ENCODE assay signal across 18 cellular contexts in the genomic region with DNA sequence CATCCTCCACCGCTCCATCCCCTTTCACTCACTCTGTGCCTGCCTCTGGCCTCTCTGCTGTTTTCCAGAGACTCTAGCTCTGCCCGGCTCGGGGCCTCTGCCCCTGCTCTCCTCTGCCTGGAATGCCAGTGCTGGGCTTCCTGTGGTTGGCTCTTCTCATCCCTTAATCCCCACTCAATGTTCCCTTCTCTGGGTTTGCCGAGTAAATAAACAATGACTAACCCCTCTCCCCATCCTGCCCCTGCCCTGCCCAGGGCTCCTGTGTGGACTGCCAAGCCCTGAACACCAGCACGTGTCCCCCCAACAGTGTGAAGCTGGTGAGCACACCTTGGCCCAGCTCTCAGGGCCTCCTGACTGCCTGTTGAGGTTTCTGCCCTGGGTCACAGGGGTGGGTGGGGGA. TPM values are rescaled to one million over a fixed set of nuclear protein-coding genes. Genes with fewer than 3 reads are reported as not detected.
DNase-seq lines count a peak whose midpoint lies in the region; ATAC-seq, FAIRE-seq and TF ChIP-seq lines count a peak whose summit lies in the region.
"Had no signal": no experiment of that assay in that cellular context is flagged by ENCODE, and none has a peak within 500 bp of the region (broad histone marks: within the 10 kb centered on the region; RNA-seq: fewer than 3 reads in every experiment).

No MANE protein-coding gene starts in this region.

- H3K27me3 ChIP-seq in mammary epithelial cell (ENCODE audit: insufficient read depth, low read length), result no peaks in the 10 kb centered on the region
- no peaks in the 10 kb centered on the region for H3K27me3 ChIP-seq in left lung
- no peaks in the 10 kb centered on the region for H3K27me3 ChIP-seq in right atrium auricular region
- H3K27me3 ChIP-seq: BLaER1 treated with 17β-estradiol and CSF1 and Interleukin-3, amounts not matched to agents 10 nM and 100 nM; ovary had no signal

- H3K36me3 ChIP-seq in mammary epithelial cell (ENCODE audit: insufficient read depth, low read length) (no peaks in the 10 kb centered on the region), left lung (peaks cover 0 to 95% of the 10 kb centered on the region in 2 donors), right atrium auricular region (no peaks in the 10 kb centered on the region)
- H3K36me3 ChIP-seq: ovary had no signal

- no peak overlapping the region for H2AFZ ChIP-seq in mammary epithelial cell (ENCODE audit: low read depth, low read length)

- in situ Hi-C loops in mammary epithelial cell (cut with MboI; ENCODE audit: low sequenced_read_pairs in 2 of 2), result no loop called here

- no peaks in the 10 kb centered on the region for H4K20me1 ChIP-seq in mammary epithelial cell (ENCODE audit: insufficient read depth, low read length)

- intact Hi-C loops in mammary epithelial cell (cut with micrococcal nuclease), result no loop called here
- intact Hi-C loops in left lung (cut with DNase I), result no loop called here

- H3K9ac ChIP-seq in mammary epithelial cell (ENCODE audit: insufficient read depth, low read length), result no peak overlapping the region

- no peak overlapping the region for H3K4me2 ChIP-seq in mammary epithelial cell (ENCODE audit: insufficient read depth, low read depth, low read length)

- no TSS peak for BruUV-seq in mammary epithelial cell (replicated peaks; lab: Mats Ljungman, UMichigan)

- 61% methylated on average over 4 of the region's 5 CpGs for WGBS in mammary epithelial cell (ENCODE audit: low coverage, missing lambda C conversion rate)

- TF ChIP-seq CTCF in mammary epithelial cell (conservative IDR thresholded peaks at IDR 0.05 in 1 of 2, IDR thresholded peaks at IDR 0.05 in 1 of 2; ENCODE audit: extremely low read depth in 1 of 2, insufficient read depth in 1 of 2, low read depth in 1 of 2, low read length in 2 of 2), result no peak
- no peak for TF ChIP-seq CTCF in left lung (IDR thresholded peaks at IDR 0.05)
- no peak for TF ChIP-seq CTCF in D721Med (IDR thresholded peaks at IDR 0.05; ENCODE audit: insufficient read depth, missing control alignments)
- no peak for TF ChIP-seq CTCF in right atrium auricular region (IDR thresholded peaks at IDR 0.05)

- peak; percentile 33 for DNase-seq in AG20443 (ENCODE audit: low spot score)
- peak; percentile 94 for DNase-seq in HT1080 (ENCODE audit: low read depth)
- DNase-seq in mammary epithelial cell, result peak; percentile 16
- no peak for DNase-seq in left lung
- no peak for DNase-seq in D721Med (ENCODE audit: insufficient read length, low spot score)
- DNase-seq in right atrium auricular region (ENCODE audit: low spot score), result no peak
- DNase-seq in globus pallidus (ENCODE audit: low spot score), result no peak
- DNase-seq: activated CD4-positive, CD25-positive, alpha-beta regulatory T cell; activated T-cell treated with anti-CD3 and anti-CD28 coated beads, Interleukin-2, amount 50 U/mL, for 1 hour; amygdala; left ventricle myocardium superior; ovary; stimulated activated CD4-positive, alpha-beta T cell treated with anti-CD3 and anti-CD28 coated beads, Interleukin-1b, Interleukin-23, amount 100 ng/mL, for 48 hours; stimulated activated naive CD8-positive, alpha-beta T cell treated with anti-CD3 and anti-CD28 coated beads, Interleukin-15, Interleukin-2, amounts not matched to agents 100 U/mL and 50 U/mL, for 24 hours had no signal

- no peaks in the 10 kb centered on the region for H3K79me2 ChIP-seq in mammary epithelial cell (ENCODE audit: insufficient read depth, low read length)

- H3K9me3 ChIP-seq in mammary epithelial cell (replicated peaks; ENCODE audit: insufficient read depth, low read length) (no peaks in the 10 kb centered on the region), left lung (no peaks in the 10 kb centered on the region), right atrium auricular region (no peaks in the 10 kb centered on the region)
- H3K9me3 ChIP-seq: BLaER1 treated with 17β-estradiol and CSF1 and Interleukin-3, amounts not matched to agents 10 nM and 100 nM; ovary had no signal

- FAIRE-seq in D721Med (lab: Jason Lieb, UNC), result no peak

- H3K27ac ChIP-seq in mammary epithelial cell (ENCODE audit: insufficient read depth, low read depth, low read length), result no peak overlapping the region
- no peak overlapping the region for H3K27ac ChIP-seq in left lung
- no peak overlapping the region for H3K27ac ChIP-seq in right atrium auricular region
- H3K27ac ChIP-seq: HL-60, ovary had no signal

- H3K4me3 ChIP-seq in mammary epithelial cell (replicated peaks in 1 of 3; ENCODE audit: insufficient read depth in 1 of 3, low read depth in 2 of 3, low read length in 3 of 3) (no peak overlapping the region), left lung (no peak overlapping the region), right atrium auricular region (no peak overlapping the region)
- H3K4me3 ChIP-seq: BLaER1 treated with 17β-estradiol and CSF1 and Interleukin-3, amounts not matched to agents 10 nM and 100 nM; ovary had no signal

- H3K4me1 ChIP-seq in mammary epithelial cell (ENCODE audit: insufficient read depth, low read length) (no peaks in the 10 kb centered on the region), left lung (no peaks in the 10 kb centered on the region), right atrium auricular region (no peaks in the 10 kb centered on the region)

- dilution Hi-C loops in mammary epithelial cell (cut with HindIII; ENCODE audit: low sequenced_read_pairs), result no loop called here

- ATAC-seq in left lung, result peak; percentile 53
- no peak for ATAC-seq in GM19351 (IDR thresholded peaks at IDR 0.05; ENCODE audit: unreplicated experiment)
- ATAC-seq: left ventricle myocardium superior; stimulated activated naive CD8-positive, alpha-beta T cell treated with anti-CD3 and anti-CD28 coated beads, Interleukin-15, Interleukin-2, amounts not matched to agents 100 U/mL and 50 U/mL, for 24 hours had no signal

- CTCF ChIA-PET in mammary epithelial cell (lab: Charles Lee; ENCODE audit: low non-redundant PET), result no interaction called here

RNA-seq across cellular contexts. Expression of a gene that starts 12.2 kb away (rescaled TPM):
- not detected in 2 replicates for total RNA-seq in HT1080 (2014; rRNA removed; shearing (Covaris generic))
- polyA plus RNA-seq in HT1080 (2015; cell fraction: cytosol; rRNA removed), result not detected in 2 replicates
- polyA plus RNA-seq in HT1080 (2015; cell fraction: nucleus; rRNA removed), result 0.29 and 0.32 TPM in 2 replicates
- total RNA-seq in mammary epithelial cell, result under 1 TPM in 1 of 2 donors, not detected in 1; 0.17 TPM
- polyA plus RNA-seq in mammary epithelial cell, result 0.02 TPM
- not detected for polyA minus RNA-seq in mammary epithelial cell
- total RNA-seq in left lung, result 100 to 1,000 TPM; 122 to 334 TPM
- total RNA-seq in right atrium auricular region, result 10 to 100 TPM; 46.5 to 62.6 TPM
- total RNA-seq: NCI-H460 had no signal

RNA-seq across cellular contexts. Expression of a gene that starts 26.3 kb away (rescaled TPM):
- 94.1 and 122 TPM in 2 replicates for total RNA-seq in HT1080 (2014; rRNA removed; shearing (Covaris generic))
- polyA plus RNA-seq in HT1080 (2015; cell fraction: cytosol; rRNA removed), result 115 and 146 TPM in 2 replicates
- polyA plus RNA-seq in HT1080 (2015; cell fraction: nucleus; rRNA removed), result 105 and 123 TPM in 2 replicates
- total RNA-seq in mammary epithelial cell (10 to 100 TPM; 36.7 to 73.0 TPM), left lung (10 to 100 TPM; 81.8 to 83.1 TPM), right atrium auricular region (100 to 1,000 TPM in 1 of 2 donors, 10 to 100 TPM in 1; 94.0 to 146 TPM)
- polyA plus RNA-seq in mammary epithelial cell, result 88.7 TPM
- 300 TPM for polyA minus RNA-seq in mammary epithelial cell

RNA-seq across cellular contexts. Expression of a gene that starts 29.0 kb away (rescaled TPM):
- 10.5 and 18.4 TPM in 2 replicates for total RNA-seq in HT1080 (2014; rRNA removed; shearing (Covaris generic))
- 1.8 and 33.9 TPM in 2 replicates for polyA plus RNA-seq in HT1080 (2015; cell fraction: cytosol; rRNA removed)
- 2.0 and 4.9 TPM in 2 replicates for polyA plus RNA-seq in HT1080 (2015; cell fraction: nucleus; rRNA removed)
- total RNA-seq in mammary epithelial cell, result 10 to 100 TPM in 1 of 2 donors, 1 to 10 TPM in 1; 1.8 to 27.7 TPM
- polyA plus RNA-seq in mammary epithelial cell, result 23.1 TPM
- 3.2 TPM for polyA minus RNA-seq in mammary epithelial cell
- total RNA-seq in left lung, result 10 to 100 TPM; 19.0 to 20.4 TPM
- 1 to 10 TPM; 1.2 to 3.1 TPM for total RNA-seq in right atrium auricular region

RNA-seq across cellular contexts. Expression of a gene that starts 52.0 kb away (rescaled TPM):
- 19.1 and 21.0 TPM in 2 replicates for total RNA-seq in HT1080 (2014; rRNA removed; shearing (Covaris generic))
- 12.4 and 13.3 TPM in 2 replicates for polyA plus RNA-seq in HT1080 (2015; cell fraction: cytosol; rRNA removed)
- polyA plus RNA-seq in HT1080 (2015; cell fraction: nucleus; rRNA removed), result 115 and 131 TPM in 2 replicates
- total RNA-seq in mammary epithelial cell (100 to 1,000 TPM in 1 of 2 donors, 10 to 100 TPM in 1; 79.7 to 123 TPM), left lung (100 to 1,000 TPM in 1 of 2 donors, 10 to 100 TPM in 1; 72.6 to 104 TPM), right atrium auricular region (10 to 100 TPM; 29.2 to 49.6 TPM)
- polyA plus RNA-seq in mammary epithelial cell, result 43.9 TPM
- 103 TPM for polyA minus RNA-seq in mammary epithelial cell

RNA-seq across cellular contexts. Expression of a gene that starts 53.5 kb away (rescaled TPM):
- total RNA-seq in HT1080 (2014; rRNA removed; shearing (Covaris generic)), result 0.13 TPM in 1 of 2 replicates, not detected in the other
- 0.21 TPM in 1 of 2 replicates, not detected in the other for polyA plus RNA-seq in HT1080 (2015; cell fraction: cytosol; rRNA removed)
- 0.24 TPM in 1 of 2 replicates, not detected in the other for polyA plus RNA-seq in HT1080 (2015; cell fraction: nucleus; rRNA removed)
- total RNA-seq in mammary epithelial cell, result under 1 TPM; 0.33 to 0.85 TPM
- 0.15 TPM for polyA plus RNA-seq in mammary epithelial cell
- not detected for polyA minus RNA-seq in mammary epithelial cell
- 100 to 1,000 TPM in 1 of 2 donors, 10 to 100 TPM in 1; 30.7 to 117 TPM for total RNA-seq in left lung
- total RNA-seq in right atrium auricular region, result 1,000 to 10,000 TPM; 4,697 to 8,249 TPM

Comparison
In these comparisons a context has a peak if more than half of its experiments do, and no peak if none do; other contexts are left out.
1. DNase-seq: peak in AG20443 (single experiment), HT1080 (single experiment) and mammary epithelial cell (single experiment); none in left lung (0 of 2), D721Med (single experiment), right atrium auricular region (single experiment) and globus pallidus (single experiment).
2. RNA of a gene that starts 12.2 kb away (total RNA-seq): 122 to 334 TPM in left lung and 46.5 to 62.6 TPM in right atrium auricular region; 0.17 TPM in mammary epithelial cell and not detected in HT1080; every median in the first group is over 10 times any median in the second.